In genomic region chr6:3227363-3228045, GRCh38 we compare ENCODE assay signal across 1 cellular context.
A peak's percentile ranks its signal among the peaks of the same experiment; 100 is the strongest.
TF ChIP-seq lines count a peak whose summit lies in the region.

TSS of gene TUBB2B (minus strand) at chr6:3227653. CDS start at chr6:3227543, 110 bp downstream.

TF ChIP-seq in SK-N-SH, 30 proteins besides CTCF, POLR2A, EP300 and RAD21 (continued from another document):
- TF ChIP-seq ZBTB33 (IDR thresholded peaks at IDR 0.05; ENCODE audit: borderline replicate concordance, low read depth), result no peak
- TF ChIP-seq POLR2AphosphoS5 (IDR thresholded peaks at IDR 0.05; ENCODE audit: low read depth, low read length), result peak; percentile 99
- TF ChIP-seq PBX3 (IDR thresholded peaks at IDR 0.05), result 0 out of 2 replicates have a peak, but pooled peaks have one; percentile 4
- TF ChIP-seq EZH2phosphoT487 (IDR thresholded peaks at IDR 0.05; ENCODE audit: borderline replicate concordance, low read depth), result no peak
- TF ChIP-seq RFX5 (IDR thresholded peaks at IDR 0.05; ENCODE audit: low read length), result no peak
- TF ChIP-seq GATA2 (CRISPR knock-in tag; IDR thresholded peaks at IDR 0.05), result no peak
- TF ChIP-seq FOSL2 (IDR thresholded peaks at IDR 0.05; ENCODE audit: borderline replicate concordance, low read depth), result no peak
- no peak for TF ChIP-seq RCOR1 (IDR thresholded peaks at IDR 0.05; ENCODE audit: low read length)
- peak; percentile 48 for TF ChIP-seq MXI1 (IDR thresholded peaks at IDR 0.05; ENCODE audit: low read depth, low read length)
- TF ChIP-seq RXRA (IDR thresholded peaks at IDR 0.05; ENCODE audit: borderline replicate concordance, low read depth), result no peak
- TF ChIP-seq YY1 (IDR thresholded peaks at IDR 0.05; ENCODE audit: low read depth), result no peak
- peak; percentile 72; the same call in 1 of the 2 replicates for TF ChIP-seq SIN3A (IDR thresholded peaks at IDR 0.05; ENCODE audit: borderline replicate concordance, low read depth, low read length)
- TF ChIP-seq FOXM1 (IDR thresholded peaks at IDR 0.05; ENCODE audit: low read depth), result no peak
